ENCODE assay signal across 2 cellular contexts in the genomic region with DNA sequence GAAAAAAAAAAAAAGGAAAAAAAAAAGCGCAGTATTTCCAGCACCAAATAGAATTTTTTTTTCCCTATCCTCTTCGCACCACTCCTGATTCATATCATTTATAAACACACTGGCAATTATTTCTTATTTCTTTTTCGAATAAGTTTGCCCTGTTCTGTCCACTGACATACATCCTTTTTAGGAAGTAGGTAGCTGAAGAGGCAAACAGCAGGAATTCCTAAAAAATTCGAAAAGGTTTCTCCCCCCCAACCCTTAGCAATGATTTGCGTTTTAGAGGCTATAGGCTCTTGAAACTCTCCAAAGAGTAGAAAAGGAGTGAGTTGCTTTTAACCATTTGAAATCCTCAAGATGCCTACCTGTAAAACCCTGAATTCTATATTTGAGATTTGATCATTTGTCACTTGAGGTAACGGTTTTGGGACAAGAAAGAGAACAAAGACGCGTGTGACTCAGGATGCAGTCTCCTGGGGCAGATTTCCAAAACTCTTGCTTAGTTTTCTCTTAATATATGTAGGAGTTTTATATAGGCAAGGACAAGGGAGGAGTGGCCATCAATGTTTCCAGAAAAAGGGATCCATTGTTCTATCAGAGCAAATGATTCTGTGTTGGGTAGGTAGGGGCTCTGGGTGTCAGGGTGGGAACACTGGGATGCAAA.
TF ChIP-seq lines count a peak whose summit lies in the region.

No MANE protein-coding gene starts in this region.

TF ChIP-seq in SK-N-SH, 30 proteins besides CTCF, POLR2A, EP300 and RAD21 (continued from another document):
- TF ChIP-seq, protein P1, sequence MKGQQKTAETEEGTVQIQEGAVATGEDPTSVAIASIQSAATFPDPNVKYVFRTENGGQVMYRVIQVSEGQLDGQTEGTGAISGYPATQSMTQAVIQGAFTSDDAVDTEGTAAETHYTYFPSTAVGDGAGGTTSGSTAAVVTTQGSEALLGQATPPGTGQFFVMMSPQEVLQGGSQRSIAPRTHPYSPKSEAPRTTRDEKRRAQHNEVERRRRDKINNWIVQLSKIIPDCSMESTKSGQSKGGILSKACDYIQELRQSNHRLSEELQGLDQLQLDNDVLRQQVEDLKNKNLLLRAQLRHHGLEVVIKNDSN (IDR thresholded peaks at IDR 0.05; ENCODE audit: borderline replicate concordance, low read depth) = no peak
- TF ChIP-seq, protein P2, sequence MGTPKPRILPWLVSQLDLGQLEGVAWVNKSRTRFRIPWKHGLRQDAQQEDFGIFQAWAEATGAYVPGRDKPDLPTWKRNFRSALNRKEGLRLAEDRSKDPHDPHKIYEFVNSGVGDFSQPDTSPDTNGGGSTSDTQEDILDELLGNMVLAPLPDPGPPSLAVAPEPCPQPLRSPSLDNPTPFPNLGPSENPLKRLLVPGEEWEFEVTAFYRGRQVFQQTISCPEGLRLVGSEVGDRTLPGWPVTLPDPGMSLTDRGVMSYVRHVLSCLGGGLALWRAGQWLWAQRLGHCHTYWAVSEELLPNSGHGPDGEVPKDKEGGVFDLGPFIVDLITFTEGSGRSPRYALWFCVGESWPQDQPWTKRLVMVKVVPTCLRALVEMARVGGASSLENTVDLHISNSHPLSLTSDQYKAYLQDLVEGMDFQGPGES (IDR thresholded peaks at IDR 0.05; ENCODE audit: low read depth, low read length) = no peak
- TF ChIP-seq RXRA (IDR thresholded peaks at IDR 0.05; ENCODE audit: borderline replicate concordance, low read depth) (no peak), SMC3 (IDR thresholded peaks at IDR 0.05; ENCODE audit: low read depth, low read length) (no peak), RFX5 (IDR thresholded peaks at IDR 0.05; ENCODE audit: low read length) (no peak), EZH2phosphoT487 (IDR thresholded peaks at IDR 0.05; ENCODE audit: borderline replicate concordance, low read depth) (no peak), ELF1 (IDR thresholded peaks at IDR 0.05) (no peak), POLR2AphosphoS5 (IDR thresholded peaks at IDR 0.05; ENCODE audit: low read depth, low read length) (no peak)

TF ChIP-seq in SK-N-SH treated with all-trans-retinoic acid at 6 μM for 48 hours, 23 proteins besides CTCF, POLR2A, EP300 and RAD21 (continued from another document):
- TF ChIP-seq, protein P3, sequence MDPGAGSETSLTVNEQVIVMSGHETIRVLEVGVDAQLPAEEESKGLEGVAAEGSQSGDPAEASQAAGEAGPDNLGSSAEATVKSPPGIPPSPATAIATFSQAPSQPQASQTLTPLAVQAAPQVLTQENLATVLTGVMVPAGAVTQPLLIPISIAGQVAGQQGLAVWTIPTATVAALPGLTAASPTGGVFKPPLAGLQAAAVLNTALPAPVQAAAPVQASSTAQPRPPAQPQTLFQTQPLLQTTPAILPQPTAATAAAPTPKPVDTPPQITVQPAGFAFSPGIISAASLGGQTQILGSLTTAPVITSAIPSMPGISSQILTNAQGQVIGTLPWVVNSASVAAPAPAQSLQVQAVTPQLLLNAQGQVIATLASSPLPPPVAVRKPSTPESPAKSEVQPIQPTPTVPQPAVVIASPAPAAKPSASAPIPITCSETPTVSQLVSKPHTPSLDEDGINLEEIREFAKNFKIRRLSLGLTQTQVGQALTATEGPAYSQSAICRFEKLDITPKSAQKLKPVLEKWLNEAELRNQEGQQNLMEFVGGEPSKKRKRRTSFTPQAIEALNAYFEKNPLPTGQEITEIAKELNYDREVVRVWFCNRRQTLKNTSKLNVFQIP (CRISPR knock-in tag; IDR thresholded peaks at IDR 0.05; ENCODE audit: borderline replicate concordance, low read depth) = no peak
